ENCODE assay signal across 1 cellular context in the genomic region with DNA sequence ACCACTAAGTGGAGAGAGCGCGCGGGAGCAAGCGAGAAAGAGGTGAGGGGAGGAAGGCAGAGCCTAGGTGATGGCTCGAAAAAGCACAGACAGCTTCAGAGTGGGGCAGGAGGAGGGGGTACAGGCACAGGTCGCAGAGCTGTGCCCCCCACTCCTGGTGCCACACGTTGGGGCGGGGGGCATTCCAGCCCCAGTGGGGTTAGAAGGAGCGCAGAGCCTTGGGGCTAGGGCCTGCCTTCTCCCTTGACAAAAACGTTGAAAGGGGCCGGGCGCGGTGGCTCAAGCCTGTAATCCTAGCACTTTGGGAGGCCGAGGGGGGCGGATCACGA.
TF ChIP-seq lines count a peak whose summit lies in the region.

No MANE protein-coding gene starts in this region.

TF ChIP-seq in H1, 55 proteins besides CTCF, POLR2A, EP300 and RAD21:
- TF ChIP-seq RBBP5 (IDR thresholded peaks at IDR 0.05; ENCODE audit: borderline replicate concordance, low read depth, low read length) (no peak), GABPA (IDR thresholded peaks at IDR 0.05; ENCODE audit: borderline replicate concordance, insufficient read depth, low read length) (no peak), RFX5 (IDR thresholded peaks at IDR 0.05; ENCODE audit: borderline replicate concordance, low read depth, low read length) (no peak), RXRA (IDR thresholded peaks at IDR 0.05; ENCODE audit: insufficient read depth, low read depth, low read length) (no peak), CBX8 (IDR thresholded peaks at IDR 0.05; ENCODE audit: borderline replicate concordance, low read depth, low read length) (no peak), CHD1 (IDR thresholded peaks at IDR 0.05; ENCODE audit: low read depth, low read length) (no peak), KDM5A (IDR thresholded peaks at IDR 0.05; ENCODE audit: low read length) (no peak), PHF8 (conservative IDR thresholded peaks at IDR 0.05; ENCODE audit: low read depth, low read length) (no peak), SIRT6 (IDR thresholded peaks at IDR 0.05; ENCODE audit: low read length) (no peak), CTBP2 (IDR thresholded peaks at IDR 0.05; ENCODE audit: borderline replicate concordance, insufficient read depth, insufficient read length, low read length) (no peak), NRF1 (IDR thresholded peaks at IDR 0.05; ENCODE audit: low read depth, low read length) (no peak), SRF (IDR thresholded peaks at IDR 0.05; ENCODE audit: low read depth, low read length) (no peak)
